20 cellular contexts compared by ENCODE assay signal in genomic region chr10:120266037-120266436, GRCh38.
DNase-seq lines count a peak whose midpoint lies in the region; ATAC-seq and TF ChIP-seq lines count a peak whose summit lies in the region.
"Had no signal": no experiment of that assay in that cellular context is flagged by ENCODE, and none has a peak within 500 bp of the region (broad histone marks: within the 10 kb centered on the region; RNA-seq: fewer than 3 reads in every experiment).

No MANE protein-coding gene starts in this region.

- H3K27ac ChIP-seq in CD8-positive, alpha-beta T cell (ENCODE audit: low read depth, low read length), result no peak overlapping the region
- no peak overlapping the region for H3K27ac ChIP-seq in endodermal cell (ENCODE audit: low read depth, low read length)
- H3K27ac ChIP-seq: A549 had no signal

- CTCF ChIA-PET in CD8-positive, alpha-beta T cell (lab: Charles Lee), result no interaction called here

- H3K9me3 ChIP-seq in CD8-positive, alpha-beta T cell (ENCODE audit: low read length), result no peaks in the 10 kb centered on the region
- H3K9me3 ChIP-seq in endodermal cell (ENCODE audit: control insufficient read depth, low read length), result peaks cover 10% of the 10 kb centered on the region
- H3K9me3 ChIP-seq: A549, HAP-1 had no signal

- H3K4me3 Mint-ChIP-seq in CD8-positive, alpha-beta T cell, result no peak overlapping the region
- H3K4me3 Mint-ChIP-seq in endodermal cell, result no peak overlapping the region
- H3K4me3 Mint-ChIP-seq: CD4-positive, alpha-beta memory T cell; HFFc6 had no signal

- ATAC-seq in CD8-positive, alpha-beta T cell, result no peak
- ATAC-seq in GM19395 (IDR thresholded peaks at IDR 0.05; ENCODE audit: unreplicated experiment), result no peak
- ATAC-seq: A549, GM12878 had no signal

- TF ChIP-seq CTCF in CD8-positive, alpha-beta T cell (IDR thresholded peaks at IDR 0.05), result no peak
- no peak for TF ChIP-seq CTCF in endodermal cell (conservative IDR thresholded peaks at IDR 0.05)

- no peaks in the 10 kb centered on the region for H3K9me3 Mint-ChIP-seq in CD8-positive, alpha-beta T cell
- H3K9me3 Mint-ChIP-seq in endodermal cell, result peaks cover 17% of the 10 kb centered on the region
- H3K9me3 Mint-ChIP-seq: CD4-positive, alpha-beta memory T cell; HFFc6 had no signal

- H3K4me1 ChIP-seq in CD8-positive, alpha-beta T cell (ENCODE audit: insufficient read depth, low read length), result no peaks in the 10 kb centered on the region
- H3K4me1 ChIP-seq in endodermal cell (ENCODE audit: control insufficient read depth, insufficient read depth, low read length), result no peaks in the 10 kb centered on the region
- H3K4me1 ChIP-seq: A549, Caco-2, HAP-1 had no signal

- 85 to 96% methylated on average over 2 of the region's 3 CpGs for WGBS in endodermal cell (ENCODE audit: insufficient coverage in 1 of 2, insufficient read length in 1 of 2), 2 experiments

- no peak overlapping the region for H3K4me3 ChIP-seq in CD8-positive, alpha-beta T cell (ENCODE audit: low read depth, low read length)
- no peak overlapping the region for H3K4me3 ChIP-seq in endodermal cell (ENCODE audit: low read length)
- H3K4me3 ChIP-seq: A549, GM12878, HAP-1 had no signal

- peaks cover 3% of the 10 kb centered on the region for H3K27me3 ChIP-seq in CD8-positive, alpha-beta T cell (ENCODE audit: insufficient read depth, low read length)
- no peaks in the 10 kb centered on the region for H3K27me3 ChIP-seq in endodermal cell (ENCODE audit: control insufficient read depth, insufficient read depth, low read length, poor library complexity, severe bottlenecking)

- POLR2A ChIA-PET in CD8-positive, alpha-beta T cell (lab: Charles Lee), result no interaction called here

- no peaks in the 10 kb centered on the region for H3K36me3 Mint-ChIP-seq in CD8-positive, alpha-beta T cell
- H3K36me3 Mint-ChIP-seq in endodermal cell (ENCODE audit: low read depth), result no peaks in the 10 kb centered on the region
- H3K36me3 Mint-ChIP-seq: CD4-positive, alpha-beta memory T cell had no signal

- H3K36me3 ChIP-seq in CD8-positive, alpha-beta T cell (ENCODE audit: insufficient read depth, low read length), result no peaks in the 10 kb centered on the region
- no peaks in the 10 kb centered on the region for H3K36me3 ChIP-seq in endodermal cell (ENCODE audit: control insufficient read depth, insufficient read depth, low read length)
- H3K36me3 ChIP-seq: HAP-1 had no signal

- in situ Hi-C loops in G401 (cut with HindIII; ENCODE audit: low sequenced_read_pairs), result no loop called here

- H3K27ac Mint-ChIP-seq in CD8-positive, alpha-beta T cell, result no peak overlapping the region
- H3K27ac Mint-ChIP-seq in endodermal cell, result no peak overlapping the region
- H3K27ac Mint-ChIP-seq: CD4-positive, alpha-beta memory T cell; HFFc6 had no signal

- DNase-seq in G401 (ENCODE audit: low spot score), result peak; percentile 67
- DNase-seq in M059J (ENCODE audit: low read depth), result peak; percentile 9
- peak; percentile 63 for DNase-seq in cerebellar cortex (ENCODE audit: low spot score)
- DNase-seq in retina, result peak; percentile 62
- no peak for DNase-seq in CD8-positive, alpha-beta T cell
- no peak for DNase-seq in endodermal cell
- DNase-seq: 8988T; ACHN; C1 segment of cervical spinal cord; Caco-2; CD4-positive, alpha-beta memory T cell; DMS153; DND-41; GDM1; GOT3; HFFc6 had no signal

- intact Hi-C loops in CD8-positive, alpha-beta T cell (cut with DNase I, micrococcal nuclease), result no loop called here

- H3K27me3 Mint-ChIP-seq in CD8-positive, alpha-beta T cell (ENCODE audit: low read depth), result peaks cover 15% of the 10 kb centered on the region
- no peaks in the 10 kb centered on the region for H3K27me3 Mint-ChIP-seq in endodermal cell (ENCODE audit: insufficient read depth)

- no peak overlapping the region for H3K9ac ChIP-seq in endodermal cell (ENCODE audit: extremely low read depth, low read length, poor library complexity, severe bottlenecking)

- no peaks in the 10 kb centered on the region for H3K4me1 Mint-ChIP-seq in CD8-positive, alpha-beta T cell (ENCODE audit: low read depth)
- H3K4me1 Mint-ChIP-seq in endodermal cell, result no peaks in the 10 kb centered on the region
- H3K4me1 Mint-ChIP-seq: CD4-positive, alpha-beta memory T cell had no signal

Comparison
In these comparisons a context has a peak if more than half of its experiments do, and no peak if none do; other contexts are left out.
1. DNase-seq: peak in G401 (single experiment), M059J (single experiment), cerebellar cortex (single experiment) and retina (single experiment); none in CD8-positive, alpha-beta T cell (0 of 7) and endodermal cell (single experiment).